7 cellular contexts compared by ENCODE assay signal in genomic region chr15:76235186-76235826, GRCh38.
A peak's percentile ranks its signal among the peaks of the same experiment; 100 is the strongest.
DNase-seq lines count a peak whose midpoint lies in the region; ATAC-seq and TF ChIP-seq lines count a peak whose summit lies in the region.

No MANE protein-coding gene starts in this region.

- no TSS peak for BruUV-seq in IMR-90 (replicated peaks; lab: Mats Ljungman, UMichigan)

- TF ChIP-seq CTCF in IMR-90 (conservative IDR thresholded peaks at IDR 0.05; ENCODE audit: low read depth, low read length) = peak; percentile 60
- peak; percentile 70 for TF ChIP-seq CTCF in foreskin keratinocyte (conservative IDR thresholded peaks at IDR 0.05)

- POLR2A ChIA-PET in IMR-90 (lab: Charles Lee; ENCODE audit: unreplicated experiment) = no interaction called here

- no peak overlapping the region for H2BK15ac ChIP-seq in IMR-90 (ENCODE audit: low read depth, low read length)

- no peak overlapping the region for H2BK5ac ChIP-seq in IMR-90 (ENCODE audit: low read depth, low read length, poor library complexity, severe bottlenecking)

- DNase-seq in EH (ENCODE audit: low read depth) = peak; percentile 61
- peak; percentile 53 for DNase-seq in IMR-90
- peak; percentile 20 for DNase-seq in SK-N-DZ (ENCODE audit: low spot score)
- peak; percentile 15 to 43 for DNase-seq in foreskin keratinocyte
- DNase-seq in renal cortical epithelial cell (ENCODE audit: low read depth) = peak; percentile 65
- DNase-seq in NCI-H128 (lab: John Stamatoyannopoulos, UW; ENCODE audit: unreplicated experiment) = no peak
- DNase-seq in dedifferentiated amniotic fluid mesenchymal stem cell (ENCODE audit: extremely low spot score) = no peak

- intact Hi-C loops in IMR-90 (cut with micrococcal nuclease) = loop anchor here (1.0 to 5.0 kb wide), 2 partner anchors 102 to 631 kb away; partner anchors contain the start of gene ISL2

- H3K27ac ChIP-seq in IMR-90 (ENCODE audit: insufficient read depth, low read length) = no peak overlapping the region
- H3K27ac ChIP-seq in foreskin keratinocyte = no peak overlapping the region

- no peak overlapping the region for H4K8ac ChIP-seq in IMR-90 (ENCODE audit: low read depth in 2 of 2, low read length in 2 of 2)

- in situ Hi-C loops in IMR-90 (cut with MboI; ENCODE audit: low sequenced_read_pairs) = loop anchor here (10.0 kb wide), 1 partner anchor 629 kb away; no protein-coding TSS in a partner anchor

- no peak overlapping the region for H3K4ac ChIP-seq in IMR-90 (ENCODE audit: low read depth, low read length)

- no peak for TF ChIP-seq POLR2A in IMR-90 (IDR thresholded peaks at IDR 0.05; ENCODE audit: low read depth, low read length)

- CTCF ChIA-PET in IMR-90 (lab: Yijun Ruan, JAX) = interaction anchor here (0.8 to 1.3 kb wide), 4 partner anchors 9 to 89 kb away, joined by 3 to 4 read pairs (median 4); no protein-coding TSS in a partner anchor

- ATAC-seq in IMR-90 (ENCODE audit: low read depth) = peak; percentile 92
- peak; percentile 84 for ATAC-seq in foreskin keratinocyte

- TF ChIP-seq RAD21 in IMR-90 (IDR thresholded peaks at IDR 0.05; ENCODE audit: low read length) = peak; percentile 62

- no peak overlapping the region for H2AK9ac ChIP-seq in IMR-90 (replicated peaks; ENCODE audit: low read depth, low read length, poor library complexity)

- no peak overlapping the region for H3K23ac ChIP-seq in IMR-90 (ENCODE audit: low read depth, low read length)

- no peak overlapping the region for H3K9ac ChIP-seq in IMR-90 (ENCODE audit: low read depth, low read length)

- H3K14ac ChIP-seq in IMR-90 (replicated peaks; ENCODE audit: low read depth, low read length) = no peak overlapping the region

- peaks cover 3% of the 10 kb centered on the region; the same call in 1 of the 2 replicates for H4K20me1 ChIP-seq in IMR-90 (ENCODE audit: insufficient read depth, low read length)

- dilution Hi-C loops in IMR-90 (cut with HindIII; ENCODE audit: low sequenced_read_pairs, unreplicated experiment) = no loop called here

- H3K79me1 ChIP-seq in IMR-90 (ENCODE audit: low read depth in 1 of 2, low read length in 2 of 2) = peaks cover 13 to 25% of the 10 kb centered on the region in 2 experiments; a peak in 3 of 4 replicates

- no peak overlapping the region for H2AK5ac ChIP-seq in IMR-90 (ENCODE audit: low read depth, low read length)

- H3K4me3 ChIP-seq in IMR-90 (ENCODE audit: insufficient read depth, low read depth, low read length) = no peak overlapping the region

- no peak overlapping the region for H2BK20ac ChIP-seq in IMR-90 (ENCODE audit: low read depth, low read length)

- H2BK120ac ChIP-seq in IMR-90 (ENCODE audit: low read depth, low read length) = no peak overlapping the region

- no peaks in the 10 kb centered on the region for H3K9me1 ChIP-seq in IMR-90 (ENCODE audit: insufficient read depth, low read length)

- peaks cover 4% of the 10 kb centered on the region; the same call in 1 of the 2 replicates for H3K36me3 ChIP-seq in IMR-90 (ENCODE audit: control insufficient read depth, insufficient read depth, low read length)

- H3K4me2 ChIP-seq in IMR-90 (ENCODE audit: low read depth, low read length) = no peak overlapping the region

- H4K5ac ChIP-seq in IMR-90 (ENCODE audit: low read depth, low read length) = no peak overlapping the region

- H3K27me3 ChIP-seq in IMR-90 (ENCODE audit: control insufficient read depth, insufficient read depth, low read length) (no peaks in the 10 kb centered on the region), foreskin keratinocyte (no peaks in the 10 kb centered on the region)

- no peak overlapping the region for H3K18ac ChIP-seq in IMR-90 (ENCODE audit: low read depth, low read length)

- H3K56ac ChIP-seq in IMR-90 (ENCODE audit: extremely low read depth, insufficient read depth, low read length) = no peak overlapping the region

- no peaks in the 10 kb centered on the region for H3K9me3 ChIP-seq in IMR-90 (ENCODE audit: control insufficient read depth, insufficient read depth, low read length)

- no peak overlapping the region for H4K91ac ChIP-seq in IMR-90 (ENCODE audit: insufficient read depth, low read depth, low read length)

- no peak overlapping the region for H2AFZ ChIP-seq in IMR-90 (replicated peaks; ENCODE audit: low read length, poor library complexity)

- WGBS in IMR-90 (ENCODE audit: extremely low coverage in 2 of 2, insufficient read length in 1 of 2), 2 experiments = no CpG with 5 or more reads among the region's 3 CpGs

- H3K4me1 ChIP-seq in IMR-90 (ENCODE audit: control insufficient read depth, insufficient read depth, low read length) (no peaks in the 10 kb centered on the region; the same call in 1 of the 2 replicates), foreskin keratinocyte (no peaks in the 10 kb centered on the region)

TF ChIP-seq in IMR-90, 13 proteins besides CTCF, POLR2A, EP300 and RAD21:
- TF ChIP-seq RCOR1 (IDR thresholded peaks at IDR 0.05; ENCODE audit: insufficient replicate concordance, low read length) (no peak), BHLHE40 (IDR thresholded peaks at IDR 0.05; ENCODE audit: low read depth, low read length) (no peak), NFE2L2 (IDR thresholded peaks at IDR 0.05; ENCODE audit: low read depth, low read length) (no peak), SMC3 (IDR thresholded peaks at IDR 0.05; ENCODE audit: low read depth, low read length) (peak; percentile 51), USF2 (IDR thresholded peaks at IDR 0.05; ENCODE audit: low read depth, low read length) (no peak)

Comparison
In these comparisons a context has a peak if more than half of its experiments do, and no peak if none do; other contexts are left out.
1. DNase-seq: peak in EH (single experiment), IMR-90 (single experiment), SK-N-DZ (single experiment), foreskin keratinocyte (2 of 2) and renal cortical epithelial cell (single experiment); none in NCI-H128 (single experiment) and dedifferentiated amniotic fluid mesenchymal stem cell (single experiment).